Comparison of ENCODE assay signal across 22 cellular contexts in the genomic region with DNA sequence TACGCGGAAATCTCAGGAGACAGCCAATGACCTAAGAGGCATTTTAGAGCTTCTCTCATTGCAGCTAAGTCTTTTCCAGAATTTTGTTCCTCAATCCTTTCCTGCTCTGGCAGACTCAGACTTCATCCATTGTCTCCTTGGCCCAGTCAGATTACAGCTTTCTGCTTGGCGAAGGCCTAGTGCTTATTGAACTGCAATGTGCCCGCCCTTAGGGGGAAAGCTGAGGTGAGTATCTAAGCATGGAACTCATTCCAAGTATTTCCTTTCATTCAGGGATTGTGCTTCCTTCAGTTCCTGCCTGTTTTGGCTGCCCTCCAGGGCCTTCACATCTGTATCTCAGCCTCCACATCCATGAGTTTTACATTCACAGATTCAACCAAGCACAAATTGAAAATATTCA. TPM values are rescaled to one million over a fixed set of nuclear protein-coding genes. Genes with fewer than 3 reads are reported as not detected.
DNase-seq lines count a peak whose midpoint lies in the region; ATAC-seq and TF ChIP-seq lines count a peak whose summit lies in the region.
"Had no signal": no experiment of that assay in that cellular context is flagged by ENCODE, and none has a peak within 500 bp of the region (broad histone marks: within the 10 kb centered on the region; RNA-seq: fewer than 3 reads in every experiment).

No MANE protein-coding gene starts in this region.

- H3K9me3 ChIP-seq in H9 (ENCODE audit: control insufficient read depth, low read depth, low read length) (no peaks in the 10 kb centered on the region), lung (ENCODE audit: control insufficient read depth in 2 of 2, insufficient read depth in 1 of 2, low read length in 1 of 2) (peaks cover 3 to 6% of the 10 kb centered on the region in 2 donors)
- H3K9me3 ChIP-seq: HAP-1 had no signal

- H3K36me3 ChIP-seq in lung (ENCODE audit: control insufficient read depth in 2 of 2, insufficient read depth in 2 of 2, low read length in 2 of 2), result no peaks in the 10 kb centered on the region
- H3K36me3 ChIP-seq: HAP-1, MG63 had no signal

- H2BK5ac ChIP-seq in H9 (ENCODE audit: insufficient read length, low read length), result no peak overlapping the region

- CTCF ChIA-PET in WTC11 (lab: Charles Lee), result interaction anchor here (1.1 to 2.5 kb wide), 6 partner anchors 11 to 299 kb away, joined by 3 to 9 read pairs (median 7); a partner anchor contains a TSS

- H3K23ac ChIP-seq in H9 (ENCODE audit: insufficient read length, low read depth, low read length), result no peak overlapping the region

- no peak overlapping the region for H2AK5ac ChIP-seq in H9 (ENCODE audit: insufficient read length, low read length)

- no peaks in the 10 kb centered on the region for H3K23me2 ChIP-seq in H9 (ENCODE audit: insufficient read length, low read depth, low read length, poor library complexity, severe bottlenecking)

- H3K4me1 Mint-ChIP-seq in H9, result peaks cover 26 to 29% of the 10 kb centered on the region in 2 experiments
- H3K4me1 Mint-ChIP-seq in WTC11, result peaks cover 28% of the 10 kb centered on the region
- H3K4me1 Mint-ChIP-seq: IgD-negative memory B cell had no signal

- no peak overlapping the region for H3K4me3 ChIP-seq in epithelial cell of esophagus (ENCODE audit: low read length)
- no peak overlapping the region for H3K4me3 ChIP-seq in lung
- H3K4me3 ChIP-seq: HAP-1, MG63 had no signal

- no peak overlapping the region for H2BK20ac ChIP-seq in H9 (ENCODE audit: low read depth, low read length, poor library complexity, severe bottlenecking)

- TF ChIP-seq CTCF in H9 (conservative IDR thresholded peaks at IDR 0.05) (no peak), WTC11 (IDR thresholded peaks at IDR 0.05) (no peak), epithelial cell of esophagus (IDR thresholded peaks at IDR 0.05; ENCODE audit: insufficient read depth, low read depth, low read length, missing control alignments) (no peak), lung (IDR thresholded peaks at IDR 0.05; ENCODE audit: control extremely low read depth, extremely low read depth) (no peak)

- H3K4me3 Mint-ChIP-seq in H9 (no peak overlapping the region), WTC11 (no peak overlapping the region)
- H3K4me3 Mint-ChIP-seq: CD14-positive monocyte, IgD-negative memory B cell had no signal

- no peak overlapping the region for H2BK12ac ChIP-seq in H9 (ENCODE audit: insufficient read length, low read depth, low read length)

- WGBS in H9 (ENCODE audit: extremely low coverage, insufficient read length, low lambda C conversion rate), result no CpG with 5 or more reads among the region's 4 CpGs
- 44 to 61% methylated on average over 4 of the region's 4 CpGs for WGBS in lung, 2 donors

- H3K4me2 ChIP-seq in H9 (ENCODE audit: insufficient read depth, insufficient read length, low read length), result no peak overlapping the region

- no peak overlapping the region for H3K9ac ChIP-seq in H9 (ENCODE audit: extremely low read depth, insufficient read length, low read length)

- no peak overlapping the region for H4K91ac ChIP-seq in H9 (ENCODE audit: insufficient read length, low read depth, low read length)

- peaks cover 21 to 24% of the 10 kb centered on the region in 2 experiments for H3K9me3 Mint-ChIP-seq in H9
- H3K9me3 Mint-ChIP-seq in WTC11, result peaks cover 27% of the 10 kb centered on the region

- H3K27ac ChIP-seq in H9 (ENCODE audit: insufficient read length, low read depth, low read length) (no peak overlapping the region), lung (ENCODE audit: low read depth in 1 of 2, low read length in 1 of 2) (no peak overlapping the region)

- H2AFZ ChIP-seq in H9 (ENCODE audit: low read length), result peak overlapping the region; percentile 78

- no peaks in the 10 kb centered on the region for H4K20me1 ChIP-seq in H9 (ENCODE audit: control insufficient read depth, insufficient read depth, insufficient read length)

- POLR2A ChIA-PET in WTC11 (lab: Charles Lee), result no interaction called here

- DNase-seq in H9 (no peak), WTC11 (ENCODE audit: low spot score) (no peak), epithelial cell of esophagus (ENCODE audit: low read depth) (peak; percentile 53), lung (ENCODE audit: low spot score) (peak; percentile 24), HPDE6-E6E7 (ENCODE audit: extremely low spot score) (no peak), NCI-H345 treated with DMSO at 0.1 percent for 48 hours (lab: John Stamatoyannopoulos, UW; ENCODE audit: unreplicated experiment) (no peak)
- DNase-seq: DMS79 treated with DMSO at 0.1 percent for 48 hours, Karpas-422, MG63, NCI-H1092, NCI-H146, NCI-H2029 treated with DMSO at 0.1 percent for 48 hours, NCI-H2171, NCI-H446 had no signal

- no peak overlapping the region for H4K5ac ChIP-seq in H9 (ENCODE audit: insufficient read length, low read depth, low read length)

- H3K27ac Mint-ChIP-seq in H9, result peak overlapping the region in 1 of 3 experiments; percentile 44; a peak in 1 of 7 replicates
- no peak overlapping the region for H3K27ac Mint-ChIP-seq in WTC11
- H3K27ac Mint-ChIP-seq: CD14-positive monocyte, IgD-negative memory B cell had no signal

- H3K4me1 ChIP-seq in H9 (ENCODE audit: insufficient read depth, low read length), result 0 out of 2 replicates have a peak, but pooled peaks cover 3% of the 10 kb centered on the region
- no peaks in the 10 kb centered on the region for H3K4me1 ChIP-seq in lung (ENCODE audit: control insufficient read depth in 2 of 2, insufficient read depth in 2 of 2, low read length in 2 of 2)
- H3K4me1 ChIP-seq: HAP-1 had no signal

- no peak overlapping the region for H3K18ac ChIP-seq in H9 (ENCODE audit: insufficient read length, low read depth, low read length)

- no peak overlapping the region for H3K4ac ChIP-seq in H9 (ENCODE audit: low read depth, low read length)

- no peaks in the 10 kb centered on the region for H3K79me2 ChIP-seq in H9 (ENCODE audit: insufficient read depth, low read length)

- H2BK15ac ChIP-seq in H9 (ENCODE audit: low read depth, low read length), result no peak overlapping the region

- H2BK120ac ChIP-seq in H9 (ENCODE audit: low read depth, low read length, poor library complexity, severe bottlenecking), result no peak overlapping the region

- no peak overlapping the region for H4K8ac ChIP-seq in H9 (replicated peaks; ENCODE audit: insufficient read length, low read depth, low read length)

- H3K36me3 Mint-ChIP-seq in H9 (ENCODE audit: insufficient read depth in 1 of 3, low read depth in 3 of 3), result peaks cover 0 to 32% (median 12%) of the 10 kb centered on the region in 3 experiments; a peak in 5 of 7 replicates
- H3K36me3 Mint-ChIP-seq in WTC11, result peaks cover 5% of the 10 kb centered on the region
- H3K36me3 Mint-ChIP-seq: CD14-positive monocyte, IgD-negative memory B cell had no signal

- H3T11ph ChIP-seq in H9 (ENCODE audit: low read length), result no peak overlapping the region

- no peaks in the 10 kb centered on the region for H3K79me1 ChIP-seq in H9 (ENCODE audit: insufficient read depth, low read depth, low read length, poor library complexity, severe bottlenecking)

- H3K27me3 Mint-ChIP-seq in H9 (ENCODE audit: low read depth) (peaks cover 2% of the 10 kb centered on the region), WTC11 (ENCODE audit: low read depth) (no peaks in the 10 kb centered on the region; the same call in 1 of the 2 replicates)

- peak; percentile 58; the same call in 1 of the 2 replicates for ATAC-seq in WTC11
- ATAC-seq in lung (ENCODE audit: insufficient read depth, low FRiP score), result no peak
- ATAC-seq in HG03378 (IDR thresholded peaks at IDR 0.05; ENCODE audit: unreplicated experiment), result no peak
- ATAC-seq in GM19455 (IDR thresholded peaks at IDR 0.05; ENCODE audit: unreplicated experiment), result no peak
- ATAC-seq: Panc1 had no signal

- no peak overlapping the region for H3K56ac ChIP-seq in H9 (ENCODE audit: insufficient read length, low read depth, low read length)

- H3K14ac ChIP-seq in H9 (ENCODE audit: insufficient read depth, low read length), result no peak overlapping the region

- H3K27me3 ChIP-seq in H9 (ENCODE audit: insufficient read depth, low read length) (no peaks in the 10 kb centered on the region), lung (ENCODE audit: control insufficient read depth, insufficient read depth) (no peaks in the 10 kb centered on the region)

TF ChIP-seq in WTC11, 78 proteins besides CTCF, POLR2A, EP300 and RAD21 (continues in another document):
- no peak for TF ChIP-seq ZNF416 (CRISPR knock-in tag; IDR thresholded peaks at IDR 0.05)
- TF ChIP-seq SP1 (CRISPR knock-in tag; conservative IDR thresholded peaks at IDR 0.05), result no peak
- TF ChIP-seq, protein P1, sequence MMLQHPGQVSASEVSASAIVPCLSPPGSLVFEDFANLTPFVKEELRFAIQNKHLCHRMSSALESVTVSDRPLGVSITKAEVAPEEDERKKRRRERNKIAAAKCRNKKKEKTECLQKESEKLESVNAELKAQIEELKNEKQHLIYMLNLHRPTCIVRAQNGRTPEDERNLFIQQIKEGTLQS (CRISPR knock-in tag; conservative IDR thresholded peaks at IDR 0.05), result no peak
- TF ChIP-seq ZNF671 (CRISPR knock-in tag; IDR thresholded peaks at IDR 0.05), result no peak
- TF ChIP-seq ESRRA (CRISPR knock-in tag; IDR thresholded peaks at IDR 0.05; ENCODE audit: borderline replicate concordance), result no peak
- TF ChIP-seq, protein P2, sequence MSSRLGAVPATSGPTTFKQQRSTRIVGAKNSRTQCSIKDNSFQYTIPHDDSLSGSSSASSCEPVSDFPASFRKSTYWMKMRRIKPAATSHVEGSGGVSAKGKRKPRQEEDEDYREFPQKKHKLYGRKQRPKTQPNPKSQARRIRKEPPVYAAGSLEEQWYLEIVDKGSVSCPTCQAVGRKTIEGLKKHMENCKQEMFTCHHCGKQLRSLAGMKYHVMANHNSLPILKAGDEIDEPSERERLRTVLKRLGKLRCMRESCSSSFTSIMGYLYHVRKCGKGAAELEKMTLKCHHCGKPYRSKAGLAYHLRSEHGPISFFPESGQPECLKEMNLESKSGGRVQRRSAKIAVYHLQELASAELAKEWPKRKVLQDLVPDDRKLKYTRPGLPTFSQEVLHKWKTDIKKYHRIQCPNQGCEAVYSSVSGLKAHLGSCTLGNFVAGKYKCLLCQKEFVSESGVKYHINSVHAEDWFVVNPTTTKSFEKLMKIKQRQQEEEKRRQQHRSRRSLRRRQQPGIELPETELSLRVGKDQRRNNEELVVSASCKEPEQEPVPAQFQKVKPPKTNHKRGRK (CRISPR knock-in tag; IDR thresholded peaks at IDR 0.05; ENCODE audit: borderline replicate concordance), result no peak
- TF ChIP-seq NR2C2 (CRISPR knock-in tag; IDR thresholded peaks at IDR 0.05), result no peak

RNA-seq across cellular contexts. Expression of a gene that starts 37.5 kb away (rescaled TPM):
- not detected in 2 replicates for total RNA-seq in H9 (2021)
- total RNA-seq in WTC11 (2021), result not detected in 3 replicates
- total RNA-seq in lung, result not detected
- not detected for polyA plus RNA-seq in lung
- total RNA-seq: G401, SK-MEL-5 had no signal
- polyA plus RNA-seq: CD14-positive monocyte, IgD-negative memory B cell had no signal

Comparison
In these comparisons a context has a peak if more than half of its experiments do, and no peak if none do; other contexts are left out.
1. DNase-seq: peak in epithelial cell of esophagus (single experiment) and lung (single experiment); none in H9 (single experiment), WTC11 (single experiment), HPDE6-E6E7 (single experiment) and NCI-H345 treated with DMSO at 0.1 percent for 48 hours (single experiment).